In genomic region chr1:160206421-160207117, GRCh38 we compare ENCODE assay signal across 8 cellular contexts. TPM values are rescaled to one million over a fixed set of nuclear protein-coding genes. Genes with fewer than 3 reads are reported as not detected.
DNase-seq lines count a peak whose midpoint lies in the region; ATAC-seq and TF ChIP-seq lines count a peak whose summit lies in the region.

No MANE protein-coding gene starts in this region.

- DNase-seq in GM23248 (peak; percentile 91), SK-N-MC (ENCODE audit: low read depth, low spot score) (peak; percentile 14), epithelial cell of esophagus (ENCODE audit: low read depth) (peak; percentile 59), neural progenitor cell (ENCODE audit: low spot score) (peak; percentile 17), NCI-H2107 (lab: John Stamatoyannopoulos, UW) (no peak), NCI-H187 treated with DMSO at 0.1 percent for 48 hours (lab: John Stamatoyannopoulos, UW) (no peak)

- no peak for TF ChIP-seq CTCF in epithelial cell of esophagus (IDR thresholded peaks at IDR 0.05; ENCODE audit: insufficient read depth, low read depth, low read length, missing control alignments)
- TF ChIP-seq CTCF in neural progenitor cell (IDR thresholded peaks at IDR 0.05), result no peak

- no peaks in the 10 kb centered on the region for H3K9me3 Mint-ChIP-seq in neural progenitor cell

- H2AFZ ChIP-seq in ACC112 (ENCODE audit: low read length, unreplicated experiment), result no peak overlapping the region
- peak overlapping the region; percentile 31 for H2AFZ ChIP-seq in GM23248
- H2AFZ ChIP-seq in neural progenitor cell (replicated peaks), result no peak overlapping the region

- H3K9me3 ChIP-seq in GM23248 (ENCODE audit: low read depth), result no peaks in the 10 kb centered on the region
- H3K9me3 ChIP-seq in SK-N-MC (ENCODE audit: low read depth, low read length), result no peaks in the 10 kb centered on the region
- no peaks in the 10 kb centered on the region for H3K9me3 ChIP-seq in neural progenitor cell (ENCODE audit: low read depth)

- peak overlapping the region; percentile 92 for H3K4me2 ChIP-seq in GM23248 (ENCODE audit: unreplicated experiment)
- H3K4me2 ChIP-seq in neural progenitor cell, result peak overlapping the region; percentile 90

- H3K9me2 ChIP-seq in GM23248 (ENCODE audit: insufficient read depth), result no peaks in the 10 kb centered on the region

- in situ Hi-C loops in GM23248 (cut with MboI), result no loop called here

- peaks cover 61% of the 10 kb centered on the region for H3K79me2 ChIP-seq in ACC112 (ENCODE audit: control insufficient read depth, insufficient read depth, low read length, unreplicated experiment)
- H3K79me2 ChIP-seq in GM23248 (ENCODE audit: insufficient read depth), result peaks cover 54% of the 10 kb centered on the region
- peaks cover 25% of the 10 kb centered on the region for H3K79me2 ChIP-seq in neural progenitor cell (ENCODE audit: low read depth)

- peak overlapping the region; percentile 89 for H3K4me3 Mint-ChIP-seq in neural progenitor cell

- H3K27me3 ChIP-seq in ACC112 (ENCODE audit: insufficient read depth, low read length) (no peaks in the 10 kb centered on the region), GM23248 (replicated peaks; ENCODE audit: insufficient read depth) (no peaks in the 10 kb centered on the region), neural progenitor cell (no peaks in the 10 kb centered on the region)

- peaks cover 6% of the 10 kb centered on the region for H3K27me3 Mint-ChIP-seq in neural progenitor cell (ENCODE audit: insufficient read depth, low read depth)

- no peak for ATAC-seq in HG03520 (IDR thresholded peaks at IDR 0.05; ENCODE audit: unreplicated experiment)

- WGBS in GM23248 (ENCODE audit: low coverage in 1 of 2, low lambda C conversion rate in 2 of 2, missing lambda C conversion rate in 2 of 2), 2 experiments, result 34 to 42% methylated on average over 9 of the region's 9 CpGs

- H3K36me3 Mint-ChIP-seq in neural progenitor cell, result peaks cover 11% of the 10 kb centered on the region

- H3K27ac ChIP-seq in ACC112 (ENCODE audit: low read depth, low read length) (peak overlapping the region; percentile 98), GM23248 (peak overlapping the region; percentile 93), SK-N-MC (no peak overlapping the region), neural progenitor cell (no peak overlapping the region)

- peaks cover 68% of the 10 kb centered on the region for H3K4me1 Mint-ChIP-seq in neural progenitor cell

- H3F3A ChIP-seq in GM23248 (ENCODE audit: insufficient read depth) (peaks cover 40% of the 10 kb centered on the region), neural progenitor cell (ENCODE audit: low read depth) (peaks cover 40% of the 10 kb centered on the region)

- peak overlapping the region; percentile 8 for H3K27ac Mint-ChIP-seq in neural progenitor cell

- H4K20me1 ChIP-seq in GM23248 (ENCODE audit: insufficient read depth) (no peaks in the 10 kb centered on the region), neural progenitor cell (ENCODE audit: low read depth) (peaks cover 59% of the 10 kb centered on the region)

- H3K36me3 ChIP-seq in ACC112 (ENCODE audit: insufficient read depth, low read length) (peaks cover 5% of the 10 kb centered on the region; the same call in 1 of the 2 replicates), GM23248 (ENCODE audit: low read depth) (peaks cover 20% of the 10 kb centered on the region), SK-N-MC (ENCODE audit: insufficient read depth, low read length) (peaks cover 8% of the 10 kb centered on the region; the same call in 1 of the 2 replicates), neural progenitor cell (no peaks in the 10 kb centered on the region)

- H3K4me3 ChIP-seq in ACC112 (ENCODE audit: low read depth, low read length), result peak overlapping the region; percentile 92
- peak overlapping the region; percentile 81 for H3K4me3 ChIP-seq in GM23248
- peak overlapping the region; percentile 94 for H3K4me3 ChIP-seq in SK-N-MC
- H3K4me3 ChIP-seq in epithelial cell of esophagus (ENCODE audit: low read length), result peak overlapping the region; percentile 86
- H3K4me3 ChIP-seq in neural progenitor cell, result peak overlapping the region; percentile 79

- H3K4me1 ChIP-seq in ACC112 (ENCODE audit: control insufficient read depth, insufficient read depth, low read length, unreplicated experiment) (peaks cover 49% of the 10 kb centered on the region), GM23248 (ENCODE audit: insufficient read depth) (peaks cover 45% of the 10 kb centered on the region), neural progenitor cell (peaks cover 55% of the 10 kb centered on the region)

- H3K9ac ChIP-seq in GM23248 (peak overlapping the region; percentile 94), SK-N-MC (ENCODE audit: insufficient read length) (no peak overlapping the region), neural progenitor cell (peak overlapping the region; percentile 81)

RNA-seq across cellular contexts. Expression of gene PEA15, which starts 1.4 kb away (rescaled TPM):
- total RNA-seq in GM23248 (2014; rRNA removed; shearing (Covaris generic)), result 368 and 415 TPM in 2 replicates
- 638 and 651 TPM in 2 replicates for polyA plus RNA-seq in GM23248 (2016; fragmentation: Nextera tagmentation; extraction: Ambion mirVana)
- total RNA-seq in neural progenitor cell (ENCODE audit: low replicate concordance), result 39.1 and 63.5 TPM in 2 replicates

RNA-seq across cellular contexts. Expression of gene CASQ1, which starts 16.2 kb away (rescaled TPM):
- total RNA-seq in GM23248 (2014; rRNA removed; shearing (Covaris generic)), result 0.11 and 0.51 TPM in 2 replicates
- polyA plus RNA-seq in GM23248 (2016; fragmentation: Nextera tagmentation; extraction: Ambion mirVana), result 0.10 TPM in 1 of 2 replicates, not detected in the other
- 0.50 TPM in 1 of 2 replicates, not detected in the other for total RNA-seq in neural progenitor cell (ENCODE audit: low replicate concordance)

RNA-seq across cellular contexts. Expression of gene ATP1A4, which starts 55.2 kb away (rescaled TPM):
- not detected in 2 replicates for total RNA-seq in GM23248 (2014; rRNA removed; shearing (Covaris generic))
- not detected in 2 replicates for polyA plus RNA-seq in GM23248 (2016; fragmentation: Nextera tagmentation; extraction: Ambion mirVana)
- 0.17 and 0.62 TPM in 2 replicates for total RNA-seq in neural progenitor cell (ENCODE audit: low replicate concordance)

RNA-seq across cellular contexts. Expression of gene DCAF8, which starts 55.8 kb away (rescaled TPM):
- 58.9 and 79.7 TPM in 2 replicates for total RNA-seq in GM23248 (2014; rRNA removed; shearing (Covaris generic))
- 78.9 and 80.4 TPM in 2 replicates for polyA plus RNA-seq in GM23248 (2016; fragmentation: Nextera tagmentation; extraction: Ambion mirVana)
- 105 and 132 TPM in 2 replicates for total RNA-seq in neural progenitor cell (ENCODE audit: low replicate concordance)

Comparison
In these comparisons a context has a peak if more than half of its experiments do, and no peak if none do; other contexts are left out.
1. H3K27ac ChIP-seq: peak in ACC112 (single experiment) and GM23248 (single experiment); none in SK-N-MC (single experiment) and neural progenitor cell (single experiment).
2. DNase-seq: peak in GM23248 (single experiment), SK-N-MC (single experiment), epithelial cell of esophagus (single experiment) and neural progenitor cell (single experiment); none in NCI-H2107 (single experiment) and NCI-H187 treated with DMSO at 0.1 percent for 48 hours (single experiment).
3. Peak in every context shown above with its lines, with median percentiles within 50 percentile points of each other: H3K4me3 ChIP-seq.